Comparison of ENCODE assay signal across 12 cellular contexts in genomic region chr4:30269850-30270249, GRCh38.
DNase-seq lines count a peak whose midpoint lies in the region; ATAC-seq and TF ChIP-seq lines count a peak whose summit lies in the region.
"Had no signal": no experiment of that assay in that cellular context is flagged by ENCODE, and none has a peak within 500 bp of the region (broad histone marks: within the 10 kb centered on the region; RNA-seq: fewer than 3 reads in every experiment).

No MANE protein-coding gene starts in this region.

- no peaks in the 10 kb centered on the region for H3K4me1 ChIP-seq in OCI-LY1 (ENCODE audit: insufficient read depth, low read length, severe bottlenecking)

- no peak for ATAC-seq in GM19395 (IDR thresholded peaks at IDR 0.05; ENCODE audit: unreplicated experiment)

- H3K27me3 Mint-ChIP-seq in chondrocyte (ENCODE audit: low read depth) (no peaks in the 10 kb centered on the region), progenitor cell of endocrine pancreas (no peaks in the 10 kb centered on the region)
- H3K27me3 Mint-ChIP-seq: activated CD4-positive, alpha-beta T cell treated with anti-CD3 and anti-CD28 coated beads, Interleukin-2, amount 10 ng/mL, durations not matched to agents 24 days and 14 days had no signal

- H3K9ac ChIP-seq in OCI-LY1 (ENCODE audit: low read length) = no peak overlapping the region
- H3K9ac ChIP-seq: KMS-11 had no signal

- H3K27ac ChIP-seq in OCI-LY1 (ENCODE audit: low read depth, low read length, poor library complexity, severe bottlenecking) = no peak overlapping the region
- H3K27ac ChIP-seq: KMS-11 had no signal

- H3K9me3 Mint-ChIP-seq in chondrocyte (ENCODE audit: low read depth) (peaks cover 27% of the 10 kb centered on the region), progenitor cell of endocrine pancreas (ENCODE audit: low read depth) (peaks cover 12% of the 10 kb centered on the region)

- H3K36me3 ChIP-seq in OCI-LY1 (ENCODE audit: insufficient read depth, low read length) = no peaks in the 10 kb centered on the region

- no peaks in the 10 kb centered on the region for H4K20me1 ChIP-seq in OCI-LY1 (ENCODE audit: insufficient read depth, low read length)

- no peaks in the 10 kb centered on the region for H3K9me3 ChIP-seq in OCI-LY1 (ENCODE audit: low read length)

- H3K79me2 ChIP-seq in OCI-LY1 (ENCODE audit: insufficient read depth, low read length) = no peaks in the 10 kb centered on the region

- H3F3A ChIP-seq in OCI-LY1 (ENCODE audit: insufficient read depth, low read length) = no peaks in the 10 kb centered on the region

- H3K4me3 Mint-ChIP-seq in chondrocyte (ENCODE audit: unreplicated experiment) (no peak overlapping the region), progenitor cell of endocrine pancreas (ENCODE audit: low read depth) (no peak overlapping the region)
- H3K4me3 Mint-ChIP-seq: activated CD4-positive, alpha-beta T cell treated with anti-CD3 and anti-CD28 coated beads, Interleukin-2, amount 10 ng/mL, durations not matched to agents 24 days and 14 days had no signal

- no peaks in the 10 kb centered on the region for H3K9me2 ChIP-seq in OCI-LY1 (ENCODE audit: low read depth, low read length)

- DNase-seq in NCI-H1694 treated with DMSO at 0.1 percent for 48 hours (lab: John Stamatoyannopoulos, UW) (peak; percentile 2), NCI-H1694 (lab: John Stamatoyannopoulos, UW) (no peak), chondrocyte (ENCODE audit: low spot score) (no peak), progenitor cell of endocrine pancreas (ENCODE audit: low spot score, unreplicated experiment) (no peak), SKM-1 treated with dmso at 0.1 percent for 144 hours (lab: John Stamatoyannopoulos, UW; ENCODE audit: unreplicated experiment) (no peak), MV-4-11 (lab: John Stamatoyannopoulos, UW) (no peak)
- DNase-seq: 8988T; activated CD4-positive, alpha-beta T cell treated with anti-CD3 and anti-CD28 coated beads, Interleukin-2, amount 10 ng/mL, durations not matched to agents 24 days and 14 days; activated effector memory CD4-positive, alpha-beta T cell treated with Interleukin-2 at 50 U/mL for 16 hours had no signal

- H3K27me3 ChIP-seq in OCI-LY1 (ENCODE audit: insufficient read depth, low read length) = no peaks in the 10 kb centered on the region

- peak; percentile 18; the same call in 1 of the 2 replicates for TF ChIP-seq CTCF in OCI-LY1 (IDR thresholded peaks at IDR 0.05; ENCODE audit: low read length)
- peak; percentile 71 for TF ChIP-seq CTCF in chondrocyte (IDR thresholded peaks at IDR 0.05)
- peak; percentile 63 for TF ChIP-seq CTCF in progenitor cell of endocrine pancreas (IDR thresholded peaks at IDR 0.05; ENCODE audit: unreplicated experiment)

- no peak overlapping the region for H3K4me3 ChIP-seq in OCI-LY1 (ENCODE audit: low read depth, low read length, poor library complexity, severe bottlenecking)

- peaks cover 10% of the 10 kb centered on the region for H3K4me1 Mint-ChIP-seq in chondrocyte (ENCODE audit: low read depth)
- no peaks in the 10 kb centered on the region for H3K4me1 Mint-ChIP-seq in progenitor cell of endocrine pancreas (ENCODE audit: low read depth)
- H3K4me1 Mint-ChIP-seq: activated CD4-positive, alpha-beta T cell treated with anti-CD3 and anti-CD28 coated beads, Interleukin-2, amount 10 ng/mL, durations not matched to agents 24 days and 14 days had no signal

- H3K27ac Mint-ChIP-seq in chondrocyte (ENCODE audit: unreplicated experiment) (no peak overlapping the region), progenitor cell of endocrine pancreas (no peak overlapping the region)
- H3K27ac Mint-ChIP-seq: activated CD4-positive, alpha-beta T cell treated with anti-CD3 and anti-CD28 coated beads, Interleukin-2, amount 10 ng/mL, durations not matched to agents 24 days and 14 days had no signal

- H3K36me3 Mint-ChIP-seq in chondrocyte (ENCODE audit: low read depth) (peaks cover 1% of the 10 kb centered on the region), progenitor cell of endocrine pancreas (ENCODE audit: insufficient read depth) (no peaks in the 10 kb centered on the region)

- H3K4me2 ChIP-seq in OCI-LY1 (ENCODE audit: low read length) = no peak overlapping the region
- H3K4me2 ChIP-seq: KMS-11 had no signal

- H2AFZ ChIP-seq in OCI-LY1 (ENCODE audit: low read length) = no peak overlapping the region

Comparison
In these comparisons a context has a peak if more than half of its experiments do, and no peak if none do; other contexts are left out.
1. CTCF ChIP-seq: peak in every context shown above with its lines; median percentile 71 in chondrocyte; 63 in progenitor cell of endocrine pancreas; 18 in OCI-LY1.